In genomic region chr2:212180684-212181083, GRCh38 we compare ENCODE assay signal across 6 cellular contexts.
"Had no signal": no experiment of that assay in that cellular context is flagged by ENCODE, and none has a peak within 500 bp of the region (broad histone marks: within the 10 kb centered on the region; RNA-seq: fewer than 3 reads in every experiment).

No MANE protein-coding gene starts in this region.

- H3K27ac ChIP-seq: GM23248 had no signal

- ATAC-seq: HCT116 had no signal

- H3K4me3 ChIP-seq: GM23248, HAP-1 had no signal

- DNase-seq: GM23248, GOT3, H7, IMR-90 had no signal

- H3K9me3 ChIP-seq: HAP-1 had no signal

- H3K36me3 ChIP-seq: HAP-1 had no signal
